Comparison of ENCODE assay signal across 10 cellular contexts in the genomic region with DNA sequence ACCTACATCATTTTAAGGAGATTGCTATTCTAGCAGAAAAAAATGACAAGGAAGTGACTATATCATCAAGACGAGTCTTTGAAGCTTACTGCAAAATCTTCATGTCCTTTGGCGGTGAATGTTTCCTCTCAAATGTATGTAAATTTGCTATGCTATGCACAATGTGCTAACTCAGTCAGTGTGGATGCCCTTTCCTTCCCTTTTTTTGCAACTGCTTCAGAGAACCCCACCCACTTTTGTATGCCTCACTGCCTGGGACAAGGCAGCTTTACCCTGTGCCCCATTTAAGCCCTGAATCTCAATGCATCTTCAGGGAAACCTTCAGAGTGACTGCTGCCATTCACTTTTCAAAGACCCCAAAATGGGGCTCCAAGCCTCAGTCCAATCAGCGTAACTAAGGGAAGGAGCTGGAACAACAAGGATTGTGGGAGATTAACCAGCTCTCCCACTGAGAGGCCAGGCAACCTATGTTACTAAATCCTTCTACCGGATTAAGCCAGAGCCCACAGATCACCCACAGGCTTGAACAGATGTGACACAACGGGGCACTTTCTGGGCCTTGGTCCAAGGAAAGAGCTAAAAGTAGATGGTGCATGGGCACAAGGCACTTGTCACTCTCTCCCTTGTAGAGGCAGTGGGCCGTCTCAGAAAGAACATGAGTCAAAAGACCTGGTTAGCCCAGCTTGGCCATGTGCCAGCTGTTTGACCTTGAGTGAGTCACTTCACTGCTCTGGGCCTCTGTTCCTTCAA.
A peak's percentile ranks its signal among the peaks of the same experiment; 100 is the strongest.
DNase-seq lines count a peak whose midpoint lies in the region; ATAC-seq and TF ChIP-seq lines count a peak whose summit lies in the region.
"Had no signal": no experiment of that assay in that cellular context is flagged by ENCODE, and none has a peak within 500 bp of the region (broad histone marks: within the 10 kb centered on the region; RNA-seq: fewer than 3 reads in every experiment).

No MANE protein-coding gene starts in this region.

- no peak overlapping the region for H3K27ac Mint-ChIP-seq in progenitor cell of endocrine pancreas

- TF ChIP-seq CTCF in BE2C (IDR thresholded peaks at IDR 0.05; ENCODE audit: low read depth, low read length) (no peak), right lobe of liver (IDR thresholded peaks at IDR 0.05) (no peak), progenitor cell of endocrine pancreas (IDR thresholded peaks at IDR 0.05; ENCODE audit: unreplicated experiment) (no peak)

- no peaks in the 10 kb centered on the region for H3K9me3 ChIP-seq in BE2C
- no peaks in the 10 kb centered on the region for H3K9me3 ChIP-seq in right lobe of liver

- TF ChIP-seq POLR2A in right lobe of liver (IDR thresholded peaks at IDR 0.05) = no peak

- H3K4me1 Mint-ChIP-seq in progenitor cell of endocrine pancreas (ENCODE audit: low read depth) = peaks cover 1% of the 10 kb centered on the region

- no peaks in the 10 kb centered on the region for H3K27me3 Mint-ChIP-seq in progenitor cell of endocrine pancreas

- no peak overlapping the region for H3K4me3 Mint-ChIP-seq in progenitor cell of endocrine pancreas (ENCODE audit: low read depth)

- ATAC-seq in right lobe of liver = peak; percentile 54 to 80 (median 70)

- DNase-seq in BE2C (peak; percentile 48), NAMALWA (ENCODE audit: low spot score) (peak; percentile 37), astrocyte of the hippocampus (ENCODE audit: low read depth, low spot score) (peak; percentile 74), right lobe of liver (peak in 1 of 3 donors; percentile 49), progenitor cell of endocrine pancreas (ENCODE audit: low spot score, unreplicated experiment) (no peak), NCI-H510A (lab: John Stamatoyannopoulos, UW) (no peak), HuH-7.5 (ENCODE audit: low spot score) (no peak), NCI-H146 treated with DMSO at 0.1 percent for 48 hours (lab: John Stamatoyannopoulos, UW; ENCODE audit: unreplicated experiment) (no peak)
- DNase-seq: activated CD4-positive, alpha-beta T cell treated with anti-CD3 and anti-CD28 coated beads, Interleukin-2, amount 50 U/mL, for 1 hour; stimulated activated CD8-positive, alpha-beta memory T cell treated with anti-CD3 and anti-CD28 coated beads, Interleukin-4, amount 100 ng/mL, for 48 hours had no signal

- 35% methylated on average over 4 of the region's 6 CpGs for WGBS in right lobe of liver (ENCODE audit: insufficient coverage, low coverage, low lambda C conversion rate, missing lambda C conversion rate)

- H3K36me3 ChIP-seq in BE2C (no peaks in the 10 kb centered on the region), right lobe of liver (no peaks in the 10 kb centered on the region)

- no peak overlapping the region for H3K27ac ChIP-seq in right lobe of liver

- intact Hi-C loops in right lobe of liver (cut with DNase I) = no loop called here

- no peaks in the 10 kb centered on the region for H3K4me1 ChIP-seq in BE2C
- no peaks in the 10 kb centered on the region for H3K4me1 ChIP-seq in right lobe of liver

- no peaks in the 10 kb centered on the region for H3K9me3 Mint-ChIP-seq in progenitor cell of endocrine pancreas (ENCODE audit: low read depth)

- H3K27me3 ChIP-seq in BE2C (no peaks in the 10 kb centered on the region), right lobe of liver (no peaks in the 10 kb centered on the region)

- H3K36me3 Mint-ChIP-seq in progenitor cell of endocrine pancreas (ENCODE audit: insufficient read depth) = no peaks in the 10 kb centered on the region

- H3K4me3 ChIP-seq in BE2C (ENCODE audit: low read depth, low read length) (no peak overlapping the region), right lobe of liver (no peak overlapping the region)

Comparison
In these comparisons a context has a peak if more than half of its experiments do, and no peak if none do; other contexts are left out.
1. DNase-seq: peak in BE2C (single experiment), NAMALWA (single experiment) and astrocyte of the hippocampus (single experiment); none in progenitor cell of endocrine pancreas (single experiment), NCI-H510A (single experiment), HuH-7.5 (single experiment) and NCI-H146 treated with DMSO at 0.1 percent for 48 hours (single experiment).